22 cellular contexts compared by ENCODE assay signal in genomic region chr4:91226838-91227237, GRCh38.
"Had no signal": no experiment of that assay in that cellular context is flagged by ENCODE, and none has a peak within 500 bp of the region (broad histone marks: within the 10 kb centered on the region; RNA-seq: fewer than 3 reads in every experiment).

No MANE protein-coding gene starts in this region.

- FAIRE-seq: HTR-8/SVneo, RCC 7860 had no signal

- H3K27ac ChIP-seq: HL-60, KMS-11, SJSA1, SK-N-MC had no signal

- H3K4me1 ChIP-seq: SJSA1 had no signal

- H3K4me2 ChIP-seq: KMS-11 had no signal

- DNase-seq: Kasumi-1, MM.1S, NCI-H1092 treated with DMSO at 0.1 percent for 48 hours, NCI-H1436, NCI-H187, NCI-H2029, NCI-H2107, NCI-H226, NCI-H446, NCI-H510A, NCI-H524 treated with DMSO at 0.1 percent for 48 hours, NCI-H69, NCI-H774, Right ventricle myocardium superior, RPMI8226, SIG-M5 had no signal

- H3K4me3 ChIP-seq: SJSA1, SK-N-MC had no signal

- H3K27me3 ChIP-seq: SJSA1 had no signal

- H3K9ac ChIP-seq: KMS-11 had no signal

- H3K36me3 ChIP-seq: SJSA1 had no signal
